ENCODE assay signal across 9 cellular contexts in genomic region chr6:28474441-28475219, GRCh38. TPM values are rescaled to one million over a fixed set of nuclear protein-coding genes. Genes with fewer than 3 reads are reported as not detected.
A peak's percentile ranks its signal among the peaks of the same experiment; 100 is the strongest.
DNase-seq lines count a peak whose midpoint lies in the region; ATAC-seq, FAIRE-seq and TF ChIP-seq lines count a peak whose summit lies in the region.
"Had no signal": no experiment of that assay in that cellular context is flagged by ENCODE, and none has a peak within 500 bp of the region (broad histone marks: within the 10 kb centered on the region; RNA-seq: fewer than 3 reads in every experiment).

No MANE protein-coding gene starts in this region.

- intact Hi-C loops in left lung (cut with DNase I) (no loop called here), kidney (cut with DNase I) (no loop called here), psoas muscle (cut with DNase I) (no loop called here)

- DNase-seq in DMS 273 (lab: John Stamatoyannopoulos, UW; ENCODE audit: unreplicated experiment) (peak; percentile 93), H4 (ENCODE audit: low spot score) (peak; percentile 78), NCI-H460 (ENCODE audit: extremely low read depth, low read depth) (peak; percentile 83), amniotic stem cell (lab: John Stamatoyannopoulos, UW) (peak; percentile 56), left lung (no peak), kidney (no peak), psoas muscle (no peak)
- no peak for DNase-seq in effector CD4-positive, alpha-beta T cell

- H3K4me3 ChIP-seq in left lung (no peak overlapping the region), kidney (ENCODE audit: low read length in 2 of 2) (no peak overlapping the region), psoas muscle (no peak overlapping the region)

- TF ChIP-seq CTCF in left lung (IDR thresholded peaks at IDR 0.05) = no peak
- no peak for TF ChIP-seq CTCF in kidney (IDR thresholded peaks at IDR 0.05; ENCODE audit: borderline replicate concordance, extremely low read depth, insufficient read depth)
- TF ChIP-seq CTCF in psoas muscle (IDR thresholded peaks at IDR 0.05) = no peak

- H3K9me3 ChIP-seq in left lung = peaks cover 0 to 3% of the 10 kb centered on the region in 2 donors
- H3K9me3 ChIP-seq in kidney (ENCODE audit: control insufficient read depth in 1 of 2, low read length in 2 of 2) = peaks cover 0 to 2% of the 10 kb centered on the region in 2 donors
- no peaks in the 10 kb centered on the region for H3K9me3 ChIP-seq in psoas muscle

- ATAC-seq in left lung (peak; percentile 54), psoas muscle (no peak)

- no peak overlapping the region for H3K9ac ChIP-seq in kidney (ENCODE audit: low read length in 2 of 2)

- FAIRE-seq in kidney (lab: Jason Lieb, UNC) = no peak

- no peak overlapping the region for H3K27ac ChIP-seq in left lung
- H3K27ac ChIP-seq in kidney (ENCODE audit: low read depth in 2 of 2, low read length in 2 of 2) = no peak overlapping the region
- no peak overlapping the region for H3K27ac ChIP-seq in psoas muscle

- H3K36me3 ChIP-seq in left lung (no peaks in the 10 kb centered on the region), kidney (ENCODE audit: control insufficient read depth in 1 of 2, insufficient read depth in 2 of 2, low read length in 2 of 2) (no peaks in the 10 kb centered on the region), psoas muscle (ENCODE audit: insufficient read depth in 1 of 2, low read depth in 1 of 2) (no peaks in the 10 kb centered on the region)

- H3K4me1 ChIP-seq in left lung (no peaks in the 10 kb centered on the region), kidney (ENCODE audit: control insufficient read depth in 1 of 2, insufficient read depth in 1 of 2, low read depth in 1 of 2, low read length in 2 of 2) (no peaks in the 10 kb centered on the region), psoas muscle (no peaks in the 10 kb centered on the region)

- WGBS in psoas muscle, 3 donors = 3 to 5% (median 4%) methylated on average over 18 of the region's 18 CpGs

- H3K27me3 ChIP-seq in left lung (peaks cover 17 to 66% of the 10 kb centered on the region in 2 donors), psoas muscle (ENCODE audit: insufficient read depth in 3 of 3, low read length in 2 of 3) (peaks cover 0 to 20% (median 0%) of the 10 kb centered on the region in 3 donors)

RNA-seq across cellular contexts. Expression of gene ZSCAN23, which starts 31.3 kb away (rescaled TPM):
- 0.64 and 2.4 TPM in 2 replicates for total RNA-seq in H4 (2014; rRNA removed; shearing (Covaris generic))
- total RNA-seq in NCI-H460 (2014; rRNA removed; shearing (Covaris generic)) = not detected in 2 replicates
- polyA plus RNA-seq in NCI-H460 (2014; cell fraction: nucleus; rRNA removed) = not detected in 2 replicates
- total RNA-seq in left lung (1 to 10 TPM; 1.2 to 5.2 TPM), kidney (5.5 TPM), psoas muscle (under 1 TPM in 3 of 4 donors, not detected in 1; 0.37 to 0.75 (median 0.44) TPM)
- polyA plus RNA-seq in kidney (ENCODE audit: insufficient read depth, low read depth, low replicate concordance) (0.49 TPM), psoas muscle (under 1 TPM; 0.08 to 0.14 (median 0.13) TPM)

RNA-seq across cellular contexts. Expression of gene GPX6, which starts 41.0 kb away (rescaled TPM):
- not detected in 2 replicates for total RNA-seq in H4 (2014; rRNA removed; shearing (Covaris generic))
- total RNA-seq in NCI-H460 (2014; rRNA removed; shearing (Covaris generic)) = not detected in 2 replicates
- not detected in 2 replicates for polyA plus RNA-seq in NCI-H460 (2014; cell fraction: nucleus; rRNA removed)
- total RNA-seq in left lung (not detected), kidney (not detected), psoas muscle (not detected)
- polyA plus RNA-seq in kidney (ENCODE audit: insufficient read depth, low read depth, low replicate concordance) (not detected), psoas muscle (not detected)
- total RNA-seq: T-helper 2 cell treated with Interferon-gamma antibody and Interleukin-4, amounts not matched to agents 100 ng/mL and 5 ng/mL, for 36 hours had no signal

RNA-seq across cellular contexts. Expression of gene GPX5, which starts 51.1 kb away (rescaled TPM):
- not detected in 2 replicates for total RNA-seq in H4 (2014; rRNA removed; shearing (Covaris generic))
- total RNA-seq in NCI-H460 (2014; rRNA removed; shearing (Covaris generic)) = not detected in 2 replicates
- not detected in 2 replicates for polyA plus RNA-seq in NCI-H460 (2014; cell fraction: nucleus; rRNA removed)
- total RNA-seq in left lung (not detected), kidney (not detected), psoas muscle (not detected)
- polyA plus RNA-seq in kidney (ENCODE audit: insufficient read depth, low read depth, low replicate concordance) (not detected), psoas muscle (not detected)
- total RNA-seq: T-helper 2 cell treated with Interferon-gamma antibody and Interleukin-4, amounts not matched to agents 100 ng/mL and 5 ng/mL, for 36 hours had no signal

Comparison
In these comparisons a context has a peak if more than half of its experiments do, and no peak if none do; other contexts are left out.
1. DNase-seq: peak in DMS 273 (single experiment), H4 (single experiment), NCI-H460 (single experiment) and amniotic stem cell (single experiment); none in left lung (0 of 2), kidney (single experiment), psoas muscle (0 of 2) and effector CD4-positive, alpha-beta T cell (single experiment).